Comparison of ENCODE assay signal across 25 cellular contexts in the genomic region with DNA sequence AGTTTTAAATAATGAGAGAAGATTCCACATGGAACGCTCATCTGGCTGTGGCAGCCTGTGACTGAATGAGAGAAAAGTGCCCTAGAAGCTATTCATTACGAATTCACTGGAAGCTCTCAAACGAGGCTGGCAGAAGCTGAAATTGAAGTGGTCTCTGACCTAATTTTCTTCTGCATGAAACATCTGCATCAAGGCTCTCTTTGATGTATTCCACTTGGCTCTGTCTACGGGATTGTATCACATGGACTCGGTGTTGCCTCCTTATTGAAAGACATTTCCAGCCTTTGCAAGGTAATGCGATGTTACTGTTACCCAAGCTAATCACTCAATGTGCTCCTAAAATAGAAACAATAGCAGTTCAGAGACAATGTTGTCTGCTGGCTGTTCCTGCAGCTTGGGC.
"Had no signal": no experiment of that assay in that cellular context is flagged by ENCODE, and none has a peak within 500 bp of the region (broad histone marks: within the 10 kb centered on the region; RNA-seq: fewer than 3 reads in every experiment).

No MANE protein-coding gene starts in this region.

- H3K4me3 ChIP-seq: colonic mucosa, gastroesophageal sphincter, right lobe of liver, testis, transverse colon had no signal

- H3K9ac ChIP-seq: parathyroid adenoma had no signal

- H3K36me3 Mint-ChIP-seq: activated naive CD4-positive, alpha-beta T cell treated with anti-CD3 and anti-CD28 coated beads, Interleukin-2, amount 50 U/mL, for 72 hours; memory B cell; naive thymus-derived CD8-positive, alpha-beta T cell had no signal

- H3K27ac ChIP-seq: colonic mucosa, gastroesophageal sphincter, parathyroid adenoma, right lobe of liver, testis, transverse colon had no signal

- H3K4me1 ChIP-seq: colonic mucosa, parathyroid adenoma, right lobe of liver, testis had no signal

- H3K27ac Mint-ChIP-seq: activated CD4-positive, alpha-beta memory T cell treated with anti-CD3 and anti-CD28 coated beads, Interleukin-2, amount 10 ng/mL, durations not matched to agents 7 days and 5 days; activated CD4-positive, alpha-beta T cell treated with anti-CD3 and anti-CD28 coated beads, Interleukin-2, amount 10 ng/mL, durations not matched to agents 7 days and 5 days; activated naive CD4-positive, alpha-beta T cell treated with anti-CD3 and anti-CD28 coated beads, Interleukin-2, amount 50 U/mL, for 72 hours; activated T-cell treated with anti-CD3 and anti-CD28 coated beads, Interleukin-2, amount 50 U/mL, for 24 hours; activated T-helper 2 cell treated with anti-CD3 and anti-CD28 coated beads, Interferon-gamma antibody, Interleukin-2, Interleukin-4, amounts not matched to agents 10 μg/mL and 5 μg/mL and 100 μg/mL, durations not matched to agents 14 hours and 24 hours and 36 hours; memory B cell; naive thymus-derived CD8-positive, alpha-beta T cell had no signal

- ATAC-seq: activated naive CD4-positive, alpha-beta T cell treated with anti-CD3 and anti-CD28 coated beads, Interleukin-2, amount 50 U/mL, for 72 hours; gastroesophageal sphincter; left colon; naive thymus-derived CD8-positive, alpha-beta T cell; right lobe of liver had no signal

- DNase-seq: activated CD4-positive, alpha-beta memory T cell treated with anti-CD3 and anti-CD28 coated beads, Interleukin-2, amount 10 ng/mL, durations not matched to agents 7 days and 5 days; activated CD4-positive, alpha-beta T cell treated with anti-CD3 and anti-CD28 coated beads, Interleukin-2, amount 10 ng/mL, durations not matched to agents 7 days and 5 days; activated CD4-positive, CD25-positive, alpha-beta regulatory T cell treated with anti-CD3 and anti-CD28 coated beads, Interleukin-2, amount 50 U/mL, for 72 hours; activated CD8-positive, alpha-beta memory T cell treated with anti-CD3 and anti-CD28 coated beads, Interleukin-2, amount 50 U/mL, for 48 hours; activated naive CD4-positive, alpha-beta T cell; activated T-cell treated with anti-CD3 and anti-CD28 coated beads, Interleukin-2, amount 50 U/mL, for 24 hours; cerebellar nuclear complex; colonic mucosa; effector CD8-positive, alpha-beta T cell; kidney; left colon; naive thymus-derived CD8-positive, alpha-beta T cell; occipital lobe; right lobe of liver; stimulated activated CD4-positive, alpha-beta T cell treated with anti-CD3 and anti-CD28 coated beads, Interleukin-2, amount 100 ng/mL, for 48 hours; stimulated activated naive CD4-positive, alpha-beta T cell treated with Interleukin-2 at 50 U/mL for 16 hours; T-helper 2 cell; testis; transverse colon had no signal

- H3K4me1 Mint-ChIP-seq: activated CD4-positive, alpha-beta memory T cell treated with anti-CD3 and anti-CD28 coated beads, Interleukin-2, amount 10 ng/mL, durations not matched to agents 7 days and 5 days; activated CD4-positive, alpha-beta T cell treated with anti-CD3 and anti-CD28 coated beads, Interleukin-2, amount 10 ng/mL, durations not matched to agents 7 days and 5 days; memory B cell had no signal

- H2AFZ ChIP-seq: parathyroid adenoma had no signal

- H3K9me3 ChIP-seq: colonic mucosa, gastroesophageal sphincter, right lobe of liver, testis, transverse colon had no signal

- H3K27me3 Mint-ChIP-seq: activated CD4-positive, alpha-beta memory T cell treated with anti-CD3 and anti-CD28 coated beads, Interleukin-2, amount 10 ng/mL, durations not matched to agents 7 days and 5 days; activated CD4-positive, alpha-beta T cell treated with anti-CD3 and anti-CD28 coated beads, Interleukin-2, amount 10 ng/mL, durations not matched to agents 7 days and 5 days; activated T-cell treated with anti-CD3 and anti-CD28 coated beads, Interleukin-2, amount 50 U/mL, for 24 hours; memory B cell; naive thymus-derived CD8-positive, alpha-beta T cell had no signal

- H3K27me3 ChIP-seq: colonic mucosa, gastroesophageal sphincter, right lobe of liver, testis, transverse colon had no signal

- FAIRE-seq: kidney had no signal

- H3K4me3 Mint-ChIP-seq: activated CD4-positive, alpha-beta memory T cell treated with anti-CD3 and anti-CD28 coated beads, Interleukin-2, amount 10 ng/mL, durations not matched to agents 7 days and 5 days; activated CD4-positive, alpha-beta T cell treated with anti-CD3 and anti-CD28 coated beads, Interleukin-2, amount 10 ng/mL, durations not matched to agents 7 days and 5 days; activated T-cell treated with anti-CD3 and anti-CD28 coated beads, Interleukin-2, amount 50 U/mL, for 24 hours; memory B cell; naive thymus-derived CD8-positive, alpha-beta T cell; neural crest cell had no signal

- H3K79me2 ChIP-seq: parathyroid adenoma had no signal

- H3K36me3 ChIP-seq: colonic mucosa, gastroesophageal sphincter, right lobe of liver, transverse colon had no signal

- H3K9me3 Mint-ChIP-seq: activated CD4-positive, alpha-beta T cell treated with anti-CD3 and anti-CD28 coated beads, Interleukin-2, amount 10 ng/mL, durations not matched to agents 7 days and 5 days; activated T-cell treated with anti-CD3 and anti-CD28 coated beads, Interleukin-2, amount 50 U/mL, for 24 hours; activated T-helper 2 cell treated with anti-CD3 and anti-CD28 coated beads, Interferon-gamma antibody, Interleukin-2, Interleukin-4, amounts not matched to agents 10 μg/mL and 5 μg/mL and 100 μg/mL, durations not matched to agents 14 hours and 24 hours and 36 hours had no signal
